In genomic region chr6:57294829-57295228, GRCh38 we compare ENCODE assay signal across 21 cellular contexts. TPM values are rescaled to one million over a fixed set of nuclear protein-coding genes. Genes with fewer than 3 reads are reported as not detected.
DNase-seq lines count a peak whose midpoint lies in the region; ATAC-seq and TF ChIP-seq lines count a peak whose summit lies in the region.
"Had no signal": no experiment of that assay in that cellular context is flagged by ENCODE, and none has a peak within 500 bp of the region (broad histone marks: within the 10 kb centered on the region; RNA-seq: fewer than 3 reads in every experiment).

No MANE protein-coding gene starts in this region.

- H3K36me3 ChIP-seq in MG63 = no peaks in the 10 kb centered on the region
- H3K36me3 ChIP-seq in tibial artery = no peaks in the 10 kb centered on the region
- H3K36me3 ChIP-seq: BLaER1 treated with 17β-estradiol and CSF1 and Interleukin-3, amounts not matched to agents 10 nM and 100 nM had no signal

- no peak overlapping the region for H3K4me3 ChIP-seq in MG63
- H3K4me3 ChIP-seq in right cardiac atrium (ENCODE audit: low read length) = no peak overlapping the region
- H3K4me3 ChIP-seq in tibial artery = no peak overlapping the region
- no peak overlapping the region for H3K4me3 ChIP-seq in coronary artery
- H3K4me3 ChIP-seq: BLaER1 treated with 17β-estradiol and CSF1 and Interleukin-3, amounts not matched to agents 10 nM and 100 nM had no signal

- H3K4me1 ChIP-seq in right cardiac atrium (ENCODE audit: control insufficient read depth, insufficient read depth, low read length) = no peaks in the 10 kb centered on the region
- peaks cover 0 to 17% (median 2%) of the 10 kb centered on the region in 4 donors for H3K4me1 ChIP-seq in tibial artery
- H3K4me1 ChIP-seq: BLaER1 treated with 17β-estradiol and CSF1 and Interleukin-3, amounts not matched to agents 10 nM and 100 nM had no signal

- ATAC-seq in right cardiac atrium (peak; percentile 59 to 75), omental fat pad (ENCODE audit: low FRiP score) (no peak)
- ATAC-seq: CD8-positive, alpha-beta T cell; HepG2 had no signal

- WGBS in right cardiac atrium = 56% methylated on average over 5 of the region's 5 CpGs

- H3K9me3 ChIP-seq in MG63 (no peaks in the 10 kb centered on the region), right cardiac atrium (ENCODE audit: control insufficient read depth, low read length) (no peaks in the 10 kb centered on the region), tibial artery (no peaks in the 10 kb centered on the region)
- H3K9me3 ChIP-seq: BLaER1 treated with 17β-estradiol and CSF1 and Interleukin-3, amounts not matched to agents 10 nM and 100 nM had no signal

- no peak for TF ChIP-seq CTCF in tibial artery (IDR thresholded peaks at IDR 0.05)
- TF ChIP-seq CTCF in GM10266 (IDR thresholded peaks at IDR 0.05; ENCODE audit: control insufficient read depth, insufficient read depth, low read depth, missing control alignments) = no peak
- TF ChIP-seq CTCF in coronary artery (IDR thresholded peaks at IDR 0.05) = no peak
- no peak for TF ChIP-seq CTCF in omental fat pad (IDR thresholded peaks at IDR 0.05)

- peak; percentile 41 for DNase-seq in MG63
- DNase-seq in fibroblast of peridontal ligament (ENCODE audit: extremely low read depth) = peak; percentile 27
- peak; percentile 47 to 73 (median 54) for DNase-seq in right cardiac atrium
- DNase-seq in tibial artery = peak; percentile 35 to 67
- no peak for DNase-seq in GM10266 (ENCODE audit: extremely low spot score)
- no peak for DNase-seq in coronary artery (ENCODE audit: low spot score)
- DNase-seq in activated T-cell treated with anti-CD3 and anti-CD28 coated beads, Interleukin-2, amount 50 U/mL, for 48 hours = no peak
- no peak for DNase-seq in omental fat pad (ENCODE audit: low spot score)
- DNase-seq: Calu3; CD8-positive, alpha-beta T cell; GF-D8; KBM-7; NCI-H1436; NCI-H1930; NCI-H226; NCI-H524; NCI-H82; OCI-M1; SHP77 treated with DMSO at 0.1 percent for 48 hours had no signal

- H3K27me3 ChIP-seq in MG63 = no peaks in the 10 kb centered on the region
- no peaks in the 10 kb centered on the region for H3K27me3 ChIP-seq in right cardiac atrium (ENCODE audit: control insufficient read depth, insufficient read depth)
- no peaks in the 10 kb centered on the region for H3K27me3 ChIP-seq in tibial artery
- H3K27me3 ChIP-seq: BLaER1 treated with 17β-estradiol and CSF1 and Interleukin-3, amounts not matched to agents 10 nM and 100 nM had no signal

- intact Hi-C loops in right cardiac atrium (cut with DNase I) (no loop called here), tibial artery (cut with DNase I; ENCODE audit: low total_unique reads) (no loop called here)

- H3K27ac ChIP-seq in right cardiac atrium (ENCODE audit: low read length) (no peak overlapping the region), tibial artery (peak overlapping the region; percentile 35 to 45), coronary artery (peak overlapping the region in 1 of 2 donors; percentile 35)
- H3K27ac ChIP-seq: BLaER1 treated with 17β-estradiol and CSF1 and Interleukin-3, amounts not matched to agents 10 nM and 100 nM had no signal

RNA-seq across cellular contexts. Expression of gene PRIM2, which starts 22.6 kb away (rescaled TPM):
- total RNA-seq in MG63 (2014; rRNA removed; shearing (Covaris generic); ENCODE audit: low replicate concordance) = 49.1 and 60.0 TPM in 2 replicates
- total RNA-seq in right cardiac atrium (1 to 10 TPM; 4.1 to 6.7 (median 5.4) TPM), omental fat pad (10 to 100 TPM in 1 of 4 donors, 1 to 10 TPM in 3; 5.6 to 19.5 (median 6.9) TPM)
- 3.1 TPM for polyA plus RNA-seq in right cardiac atrium

Comparison
In these comparisons a context has a peak if more than half of its experiments do, and no peak if none do; other contexts are left out.
1. DNase-seq: peak in MG63 (single experiment), fibroblast of peridontal ligament (single experiment), right cardiac atrium (3 of 3) and tibial artery (2 of 2); none in GM10266 (single experiment), coronary artery (single experiment), activated T-cell treated with anti-CD3 and anti-CD28 coated beads, Interleukin-2, amount 50 U/mL, for 48 hours (0 of 2) and omental fat pad (single experiment).